Comparison of ENCODE assay signal across 8 cellular contexts in genomic region chrX:17736856-17737706, GRCh38. TPM values are rescaled to one million over a fixed set of nuclear protein-coding genes. Genes with fewer than 3 reads are reported as not detected.
DNase-seq lines count a peak whose midpoint lies in the region; ATAC-seq, FAIRE-seq and TF ChIP-seq lines count a peak whose summit lies in the region.

A gene with protein sequence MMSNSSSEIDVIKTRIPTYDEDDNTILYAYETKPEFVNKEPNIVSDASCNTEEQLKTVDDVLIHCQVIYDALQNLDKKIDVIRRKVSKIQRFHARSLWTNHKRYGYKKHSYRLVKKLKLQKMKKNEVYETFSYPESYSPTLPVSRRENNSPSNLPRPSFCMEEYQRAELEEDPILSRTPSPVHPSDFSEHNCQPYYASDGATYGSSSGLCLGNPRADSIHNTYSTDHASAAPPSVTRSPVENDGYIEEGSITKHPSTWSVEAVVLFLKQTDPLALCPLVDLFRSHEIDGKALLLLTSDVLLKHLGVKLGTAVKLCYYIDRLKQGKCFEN (plus strand): TSS chrX:17737493. CDS start chrX:17744187, 6,694 bp downstream.

- DNase-seq in GM12865 (ENCODE audit: low read depth): peak; percentile 2
- DNase-seq in NCI-H2171 treated with DMSO at 0.1 percent for 48 hours (lab: John Stamatoyannopoulos, UW): peak; percentile 94
- DNase-seq in activated CD4-positive, alpha-beta T cell treated with anti-CD3 and anti-CD28 coated beads for 24 hours (ENCODE audit: low read depth in 2 of 2): peak; percentile 79 to 82
- DNase-seq in cerebellum (ENCODE audit: low spot score): peak; percentile 92
- peak; percentile 93 for DNase-seq in smooth muscle cell of the brain vasculature (ENCODE audit: low read depth, low spot score)
- no peak for DNase-seq in KBM-7

- peak; percentile 97 for FAIRE-seq in islet of Langerhans (lab: Jason Lieb, UNC)

- in situ Hi-C loops in KBM-7 (cut with MboI; ENCODE audit: low pct_unique_long_range_greater_than_20kb, low sequenced_read_pairs): no loop called here

- H3K4me3 ChIP-seq in GM12865 (ENCODE audit: low read depth, low read length): no peak within 1 kb of the TSS

- TF ChIP-seq CTCF in GM12865 (IDR thresholded peaks at IDR 0.05; ENCODE audit: insufficient read depth, low read depth, low read length, missing control alignments): no peak

- ATAC-seq in HG02981 (IDR thresholded peaks at IDR 0.05; ENCODE audit: unreplicated experiment): peak; percentile 80

RNA-seq across cellular contexts. Expression of the gene that starts here (rescaled TPM):
- total RNA-seq in cerebellum: 8.2 TPM
